In the genomic region with DNA sequence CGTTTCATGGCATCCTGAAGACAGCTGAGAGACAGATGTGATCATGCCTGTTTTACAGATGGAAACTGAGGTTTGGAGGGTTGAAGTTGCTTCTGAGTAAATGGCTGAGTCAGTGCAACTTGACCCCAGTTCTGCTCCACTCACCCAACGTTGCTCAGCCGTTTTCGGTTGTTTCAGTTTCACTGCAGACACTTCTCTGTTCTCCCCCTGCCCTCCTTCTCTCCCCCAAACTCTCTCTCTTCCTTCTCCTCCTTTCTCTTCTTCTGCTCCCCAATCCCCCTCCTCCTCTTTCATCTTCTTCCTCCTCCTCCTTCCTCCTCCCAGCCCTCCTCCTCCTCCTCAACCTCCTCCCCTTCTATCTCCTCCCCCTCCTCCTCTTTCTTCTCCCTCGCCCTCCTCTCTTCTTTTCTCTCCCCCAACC, we compare ENCODE assay signal across 1 cellular context.
TF ChIP-seq lines count a peak whose summit lies in the region.

No MANE protein-coding gene starts in this region.

TF ChIP-seq in K562, 482 proteins besides CTCF, POLR2A, EP300 and RAD21 (continued from another document and continues in another):
- TF ChIP-seq MNT (conservative IDR thresholded peaks at IDR 0.05) (no peak), MAFF (IDR thresholded peaks at IDR 0.05; ENCODE audit: low read length) (peak; percentile 31; the same call in 1 of the 2 replicates), OTX1 (CRISPR knock-in tag; IDR thresholded peaks at IDR 0.05) (0 out of 2 replicates have a peak, but pooled peaks have one; percentile 39), BCL6 (CRISPR knock-in tag; IDR thresholded peaks at IDR 0.05) (no peak), ETS1 (conservative IDR thresholded peaks at IDR 0.05; ENCODE audit: control insufficient read depth, low read depth, low read length) (no peak), SMARCC2 (IDR thresholded peaks at IDR 0.05; ENCODE audit: low read depth) (no peak), BMI1 (IDR thresholded peaks at IDR 0.05; ENCODE audit: low read length) (no peak), E4F1 (CRISPR knock-in tag; IDR thresholded peaks at IDR 0.05; ENCODE audit: borderline replicate concordance) (no peak), ZNF764 (CRISPR knock-in tag; IDR thresholded peaks at IDR 0.05; ENCODE audit: low read depth) (no peak), ZBTB1 (CRISPR knock-in tag; IDR thresholded peaks at IDR 0.05; ENCODE audit: borderline replicate concordance, low read depth) (no peak), HNRNPK (IDR thresholded peaks at IDR 0.05; ENCODE audit: low read depth, low read length, poor library complexity, severe bottlenecking) (no peak), NFXL1 (CRISPR knock-in tag; IDR thresholded peaks at IDR 0.05) (no peak), NFE2 (IDR thresholded peaks at IDR 0.05; ENCODE audit: low read depth) (peak; percentile 64; the same call in 1 of the 2 replicates), EGR1 (conservative IDR thresholded peaks at IDR 0.05) (peak; percentile 32; the same call in 1 of the 2 replicates), RBM39 (optimal IDR thresholded peaks at IDR 0.05; ENCODE audit: low read depth, low read length) (no peak), ZNF316 (IDR thresholded peaks at IDR 0.05) (peak; percentile 95), GTF2E2 (tag; IDR thresholded peaks at IDR 0.05) (no peak), ZNF253 (CRISPR knock-in tag; conservative IDR thresholded peaks at IDR 0.05) (no peak), ZC3H4 (CRISPR knock-in tag; IDR thresholded peaks at IDR 0.05; ENCODE audit: borderline replicate concordance) (no peak), ZNF263 (CRISPR knock-in tag; IDR thresholded peaks at IDR 0.05; ENCODE audit: borderline replicate concordance) (peak; percentile 93), TCFL5 (CRISPR knock-in tag; conservative IDR thresholded peaks at IDR 0.05) (no peak)
- TF ChIP-seq, protein P1, sequence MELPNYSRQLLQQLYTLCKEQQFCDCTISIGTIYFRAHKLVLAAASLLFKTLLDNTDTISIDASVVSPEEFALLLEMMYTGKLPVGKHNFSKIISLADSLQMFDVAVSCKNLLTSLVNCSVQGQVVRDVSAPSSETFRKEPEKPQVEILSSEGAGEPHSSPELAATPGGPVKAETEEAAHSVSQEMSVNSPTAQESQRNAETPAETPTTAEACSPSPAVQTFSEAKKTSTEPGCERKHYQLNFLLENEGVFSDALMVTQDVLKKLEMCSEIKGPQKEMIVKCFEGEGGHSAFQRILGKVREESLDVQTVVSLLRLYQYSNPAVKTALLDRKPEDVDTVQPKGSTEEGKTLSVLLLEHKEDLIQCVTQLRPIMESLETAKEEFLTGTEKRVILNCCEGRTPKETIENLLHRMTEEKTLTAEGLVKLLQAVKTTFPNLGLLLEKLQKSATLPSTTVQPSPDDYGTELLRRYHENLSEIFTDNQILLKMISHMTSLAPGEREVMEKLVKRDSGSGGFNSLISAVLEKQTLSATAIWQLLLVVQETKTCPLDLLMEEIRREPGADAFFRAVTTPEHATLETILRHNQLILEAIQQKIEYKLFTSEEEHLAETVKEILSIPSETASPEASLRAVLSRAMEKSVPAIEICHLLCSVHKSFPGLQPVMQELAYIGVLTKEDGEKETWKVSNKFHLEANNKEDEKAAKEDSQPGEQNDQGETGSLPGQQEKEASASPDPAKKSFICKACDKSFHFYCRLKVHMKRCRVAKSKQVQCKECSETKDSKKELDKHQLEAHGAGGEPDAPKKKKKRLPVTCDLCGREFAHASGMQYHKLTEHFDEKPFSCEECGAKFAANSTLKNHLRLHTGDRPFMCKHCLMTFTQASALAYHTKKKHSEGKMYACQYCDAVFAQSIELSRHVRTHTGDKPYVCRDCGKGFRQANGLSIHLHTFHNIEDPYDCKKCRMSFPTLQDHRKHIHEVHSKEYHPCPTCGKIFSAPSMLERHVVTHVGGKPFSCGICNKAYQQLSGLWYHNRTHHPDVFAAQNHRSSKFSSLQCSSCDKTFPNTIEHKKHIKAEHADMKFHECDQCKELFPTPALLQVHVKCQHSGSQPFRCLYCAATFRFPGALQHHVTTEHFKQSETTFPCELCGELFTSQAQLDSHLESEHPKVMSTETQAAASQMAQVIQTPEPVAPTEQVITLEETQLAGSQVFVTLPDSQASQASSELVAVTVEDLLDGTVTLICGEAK (IDR thresholded peaks at IDR 0.05): peak; percentile 45; the same call in 1 of the 2 replicates
- TF ChIP-seq, protein P1 (CRISPR knock-in tag; IDR thresholded peaks at IDR 0.05): no peak
- TF ChIP-seq, protein P2, sequence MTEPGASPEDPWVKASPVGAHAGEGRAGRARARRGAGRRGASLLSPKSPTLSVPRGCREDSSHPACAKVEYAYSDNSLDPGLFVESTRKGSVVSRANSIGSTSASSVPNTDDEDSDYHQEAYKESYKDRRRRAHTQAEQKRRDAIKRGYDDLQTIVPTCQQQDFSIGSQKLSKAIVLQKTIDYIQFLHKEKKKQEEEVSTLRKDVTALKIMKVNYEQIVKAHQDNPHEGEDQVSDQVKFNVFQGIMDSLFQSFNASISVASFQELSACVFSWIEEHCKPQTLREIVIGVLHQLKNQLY (CRISPR knock-in tag; conservative IDR thresholded peaks at IDR 0.05): no peak
- TF ChIP-seq, protein P3, sequence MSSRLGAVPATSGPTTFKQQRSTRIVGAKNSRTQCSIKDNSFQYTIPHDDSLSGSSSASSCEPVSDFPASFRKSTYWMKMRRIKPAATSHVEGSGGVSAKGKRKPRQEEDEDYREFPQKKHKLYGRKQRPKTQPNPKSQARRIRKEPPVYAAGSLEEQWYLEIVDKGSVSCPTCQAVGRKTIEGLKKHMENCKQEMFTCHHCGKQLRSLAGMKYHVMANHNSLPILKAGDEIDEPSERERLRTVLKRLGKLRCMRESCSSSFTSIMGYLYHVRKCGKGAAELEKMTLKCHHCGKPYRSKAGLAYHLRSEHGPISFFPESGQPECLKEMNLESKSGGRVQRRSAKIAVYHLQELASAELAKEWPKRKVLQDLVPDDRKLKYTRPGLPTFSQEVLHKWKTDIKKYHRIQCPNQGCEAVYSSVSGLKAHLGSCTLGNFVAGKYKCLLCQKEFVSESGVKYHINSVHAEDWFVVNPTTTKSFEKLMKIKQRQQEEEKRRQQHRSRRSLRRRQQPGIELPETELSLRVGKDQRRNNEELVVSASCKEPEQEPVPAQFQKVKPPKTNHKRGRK (tag; IDR thresholded peaks at IDR 0.05): peak; percentile 69; the same call in 1 of the 2 replicates
